Comparison of ENCODE assay signal across 9 cellular contexts in genomic region chr21:35048706-35049617, GRCh38. TPM values are rescaled to one million over a fixed set of nuclear protein-coding genes. Genes with fewer than 3 reads are reported as not detected.
DNase-seq lines count a peak whose midpoint lies in the region; ATAC-seq, FAIRE-seq and TF ChIP-seq lines count a peak whose summit lies in the region.
"Had no signal": no experiment of that assay in that cellular context is flagged by ENCODE, and none has a peak within 500 bp of the region (broad histone marks: within the 10 kb centered on the region; RNA-seq: fewer than 3 reads in every experiment).

Gene RUNX1 (minus strand): TSS chr21:35049302.

- H3K27ac ChIP-seq in endothelial cell of umbilical vein (ENCODE audit: insufficient read depth, low read depth, low read length) (peak within 1 kb of the TSS; percentile 11), osteoblast (ENCODE audit: low read depth, low read length) (peak within 1 kb of the TSS; percentile 98), upper lobe of right lung (peak within 1 kb of the TSS; percentile 81)
- H3K27ac ChIP-seq: cardiac muscle cell had no signal

- no peaks in the 10 kb centered on the region for H4K20me1 ChIP-seq in endothelial cell of umbilical vein (replicated peaks; ENCODE audit: control insufficient read depth, extremely low read depth, insufficient read depth, low read length)
- no peaks in the 10 kb centered on the region for H4K20me1 ChIP-seq in osteoblast (ENCODE audit: insufficient read depth, low read length)

- TF ChIP-seq POLR2A in endothelial cell of umbilical vein (IDR thresholded peaks at IDR 0.05; ENCODE audit: low read depth, low read length): no peak

- peaks cover 80% of the 10 kb centered on the region for H3K4me1 Mint-ChIP-seq in activated CD8-positive, alpha-beta T cell treated with anti-CD3 and anti-CD28 coated beads for 36 hours (ENCODE audit: low read depth)

- H3K9me3 Mint-ChIP-seq in activated CD8-positive, alpha-beta T cell treated with anti-CD3 and anti-CD28 coated beads for 36 hours: no peaks in the 10 kb centered on the region

- H3K9ac ChIP-seq in endothelial cell of umbilical vein (replicated peaks; ENCODE audit: extremely low read depth, insufficient read depth, low read length): peak within 1 kb of the TSS; percentile 4

- peak within 1 kb of the TSS; percentile 9 for H2AFZ ChIP-seq in endothelial cell of umbilical vein (ENCODE audit: low read depth, low read length)
- peak within 1 kb of the TSS; percentile 56 for H2AFZ ChIP-seq in osteoblast (ENCODE audit: low read length)

- peak; percentile 60 for ATAC-seq in activated CD8-positive, alpha-beta T cell treated with anti-CD3 and anti-CD28 coated beads for 36 hours
- ATAC-seq in upper lobe of right lung: peak; percentile 73

- H3K27me3 ChIP-seq in endothelial cell of umbilical vein (ENCODE audit: control insufficient read depth in 2 of 2, insufficient read depth in 2 of 2, low read length in 2 of 2) (peaks cover 20% of the 10 kb centered on the region in 2 experiments), osteoblast (ENCODE audit: insufficient read depth, low read length) (no peaks in the 10 kb centered on the region), upper lobe of right lung (no peaks in the 10 kb centered on the region)

- peak within 1 kb of the TSS; percentile 91 for H3K4me3 Mint-ChIP-seq in activated CD8-positive, alpha-beta T cell treated with anti-CD3 and anti-CD28 coated beads for 36 hours

- H3K79me2 ChIP-seq in endothelial cell of umbilical vein (ENCODE audit: control insufficient read depth, insufficient read depth, low read length) (no peaks in the 10 kb centered on the region), osteoblast (ENCODE audit: insufficient read depth, low read length) (peaks cover 31% of the 10 kb centered on the region)

- TF ChIP-seq CTCF in GM10266 (IDR thresholded peaks at IDR 0.05; ENCODE audit: control insufficient read depth, insufficient read depth, low read depth, missing control alignments): no peak
- no peak for TF ChIP-seq CTCF in HFF-Myc (IDR thresholded peaks at IDR 0.05; ENCODE audit: low read depth, low read length, missing control alignments)
- peak; percentile 28 for TF ChIP-seq CTCF in activated CD8-positive, alpha-beta T cell treated with anti-CD3 and anti-CD28 coated beads for 36 hours (IDR thresholded peaks at IDR 0.05)
- TF ChIP-seq CTCF in endothelial cell of umbilical vein (IDR thresholded peaks at IDR 0.05; ENCODE audit: extremely low read depth in 1 of 2, insufficient read depth in 1 of 2, low read depth in 1 of 2, low read length in 2 of 2): no peak
- no peak for TF ChIP-seq CTCF in osteoblast (IDR thresholded peaks at IDR 0.05; ENCODE audit: extremely low read depth, low read depth, low read length)
- TF ChIP-seq CTCF in upper lobe of right lung (IDR thresholded peaks at IDR 0.05): no peak

- DNase-seq in GM10266 (ENCODE audit: extremely low spot score): peak; percentile 58
- DNase-seq in HFF-Myc (ENCODE audit: extremely low read depth, low read depth): peak; percentile 17
- DNase-seq in MV-4-11 (lab: John Stamatoyannopoulos, UW): peak; percentile 100
- DNase-seq in activated CD8-positive, alpha-beta T cell treated with anti-CD3 and anti-CD28 coated beads for 36 hours: peak; percentile 89
- peak; percentile 37 for DNase-seq in endothelial cell of umbilical vein (ENCODE audit: low read depth, low spot score)
- DNase-seq in osteoblast (ENCODE audit: insufficient read length, low spot score, missing footprints): peak; percentile 79
- DNase-seq in upper lobe of right lung: peak; percentile 68
- DNase-seq in cerebellum (ENCODE audit: low spot score): no peak

- peak; percentile 59 for FAIRE-seq in endothelial cell of umbilical vein (lab: Jason Lieb, UNC)

- dilution Hi-C loops in endothelial cell of umbilical vein (cut with MboI; ENCODE audit: extremely low pct_ligation_motif_present, low sequenced_read_pairs): no loop called here

- H3K4me2 ChIP-seq in endothelial cell of umbilical vein (ENCODE audit: insufficient read depth, low read length): peak within 1 kb of the TSS; percentile 70
- H3K4me2 ChIP-seq in osteoblast (ENCODE audit: insufficient read depth, low read length): peak within 1 kb of the TSS; percentile 81

- no peaks in the 10 kb centered on the region for H3K9me1 ChIP-seq in endothelial cell of umbilical vein (replicated peaks; ENCODE audit: control insufficient read depth, extremely low read depth, insufficient read depth, low read length)

- CTCF ChIA-PET in activated CD8-positive, alpha-beta T cell treated with anti-CD3 and anti-CD28 coated beads for 36 hours (lab: Charles Lee): interaction anchor here (0.7 to 8.7 kb wide), 19 partner anchors 8 to 356 kb away, joined by 3 to 89 read pairs (median 5); no protein-coding TSS in a partner anchor
- CTCF ChIA-PET in endothelial cell of umbilical vein (lab: Charles Lee): interaction anchor here (0.8 to 3.8 kb wide), 10 partner anchors 20 to 791 kb away, joined by 3 to 27 read pairs (median 12); no protein-coding TSS in a partner anchor

- H3K36me3 ChIP-seq in endothelial cell of umbilical vein (ENCODE audit: control insufficient read depth in 2 of 2, extremely low read depth in 1 of 2, insufficient read depth in 2 of 2, low read length in 2 of 2) (no peaks in the 10 kb centered on the region), osteoblast (ENCODE audit: insufficient read depth, low read length) (peaks cover 8% of the 10 kb centered on the region), upper lobe of right lung (no peaks in the 10 kb centered on the region)
- H3K36me3 ChIP-seq: cardiac muscle cell had no signal

- H3K4me1 ChIP-seq in endothelial cell of umbilical vein (ENCODE audit: control insufficient read depth, extremely low read depth, insufficient read depth, low read length): peaks cover 44% of the 10 kb centered on the region
- peaks cover 53% of the 10 kb centered on the region for H3K4me1 ChIP-seq in osteoblast (ENCODE audit: insufficient read depth, low read length)
- peaks cover 33% of the 10 kb centered on the region for H3K4me1 ChIP-seq in upper lobe of right lung

- H3K9me3 ChIP-seq in endothelial cell of umbilical vein (replicated peaks; ENCODE audit: control insufficient read depth, insufficient read depth, low read length) (no peaks in the 10 kb centered on the region), osteoblast (ENCODE audit: low read depth, low read length) (no peaks in the 10 kb centered on the region), upper lobe of right lung (no peaks in the 10 kb centered on the region)

- POLR2A ChIA-PET in activated CD8-positive, alpha-beta T cell treated with anti-CD3 and anti-CD28 coated beads for 36 hours (lab: Charles Lee): interaction anchor here (0.8 to 10.6 kb wide), 22 partner anchors 11 to 302 kb away, joined by 3 to 183 read pairs (median 10); no protein-coding TSS in a partner anchor
- POLR2A ChIA-PET in endothelial cell of umbilical vein (lab: Charles Lee): no interaction called here

- no peaks in the 10 kb centered on the region for H3K27me3 Mint-ChIP-seq in activated CD8-positive, alpha-beta T cell treated with anti-CD3 and anti-CD28 coated beads for 36 hours

- intact Hi-C loops in activated CD8-positive, alpha-beta T cell treated with anti-CD3 and anti-CD28 coated beads for 36 hours (cut with micrococcal nuclease): loop anchor here (2.0 to 10.0 kb wide), 4 partner anchors 60 to 244 kb away; no protein-coding TSS in a partner anchor
- intact Hi-C loops in endothelial cell of umbilical vein (cut with micrococcal nuclease): loop anchor here (2.0 to 10.0 kb wide), 3 partner anchors 66 to 426 kb away; no protein-coding TSS in a partner anchor
- intact Hi-C loops in upper lobe of right lung (cut with DNase I): no loop called here

- H3K27ac Mint-ChIP-seq in activated CD8-positive, alpha-beta T cell treated with anti-CD3 and anti-CD28 coated beads for 36 hours: peak within 1 kb of the TSS; percentile 97

- no TSS peak for BruUV-seq in endothelial cell of umbilical vein (replicated peaks; lab: Mats Ljungman, UMichigan)

- peaks cover 5% of the 10 kb centered on the region for H3K36me3 Mint-ChIP-seq in activated CD8-positive, alpha-beta T cell treated with anti-CD3 and anti-CD28 coated beads for 36 hours (ENCODE audit: low read depth)

- H3K4me3 ChIP-seq in HFF-Myc (replicated peaks; ENCODE audit: low read depth, low read length): peak within 1 kb of the TSS; percentile 37
- H3K4me3 ChIP-seq in endothelial cell of umbilical vein (replicated peaks in 1 of 3; ENCODE audit: insufficient read depth in 1 of 3, low read depth in 1 of 3, low read length in 3 of 3): no peak within 1 kb of the TSS
- peak within 1 kb of the TSS; percentile 76 for H3K4me3 ChIP-seq in osteoblast (ENCODE audit: insufficient read depth, low read length)
- H3K4me3 ChIP-seq in upper lobe of right lung: peak within 1 kb of the TSS; percentile 49
- H3K4me3 ChIP-seq: cardiac muscle cell had no signal

TF ChIP-seq in endothelial cell of umbilical vein, 7 proteins besides CTCF, POLR2A, EP300 and RAD21:
- TF ChIP-seq FOS (IDR thresholded peaks at IDR 0.05; ENCODE audit: borderline replicate concordance, insufficient read depth, low read length) (peak; percentile 76), POLR2AphosphoS5 (IDR thresholded peaks at IDR 0.05; ENCODE audit: insufficient read depth, low read depth, low read length) (peak; percentile 48), MYC (IDR thresholded peaks at IDR 0.05; ENCODE audit: low read depth, low read length) (no peak), MAX (IDR thresholded peaks at IDR 0.05; ENCODE audit: insufficient read depth, insufficient read length) (no peak), JUN (IDR thresholded peaks at IDR 0.05; ENCODE audit: borderline replicate concordance, insufficient read depth, insufficient read length, low read depth) (no peak), EZH2 (IDR thresholded peaks at IDR 0.05; ENCODE audit: borderline replicate concordance, low read depth, low read length, severe bottlenecking) (no peak), GATA2 (IDR thresholded peaks at IDR 0.05; ENCODE audit: insufficient read depth, insufficient read length, low read depth, low read length) (no peak)
TF ChIP-seq in endothelial cell of umbilical vein: peak in this region for 2.

RNA-seq across cellular contexts. Expression of gene RUNX1, which starts in this region (rescaled TPM):
- total RNA-seq in activated CD8-positive, alpha-beta T cell treated with anti-CD3 and anti-CD28 coated beads for 36 hours: 10 to 100 TPM; 18.7 to 19.0 TPM
- total RNA-seq in endothelial cell of umbilical vein (17.9 and 23.9 TPM in 2 replicates), osteoblast (40.9 and 60.4 TPM in 2 replicates), upper lobe of right lung (86.9 TPM), cerebellum (1.8 TPM)
- 4.6 and 5.1 TPM in 2 replicates for polyA plus RNA-seq in endothelial cell of umbilical vein
- polyA plus RNA-seq in endothelial cell of umbilical vein (2011; cell fraction: cytosol; rRNA removed): 5.7 and 6.5 TPM in 2 replicates
- polyA plus RNA-seq in endothelial cell of umbilical vein (2011; cell fraction: nucleus; rRNA removed): 17.8 and 19.5 TPM in 2 replicates
- 16.6 and 18.5 TPM in 2 replicates for polyA plus RNA-seq in endothelial cell of umbilical vein (2012)
- 12.7 and 13.3 TPM in 2 replicates for polyA minus RNA-seq in endothelial cell of umbilical vein
- polyA minus RNA-seq in endothelial cell of umbilical vein (2011; cell fraction: cytosol; rRNA and poly(A)+ RNA removed): 4.9 TPM
- 61.4 and 67.8 TPM in 2 replicates for polyA minus RNA-seq in endothelial cell of umbilical vein (2011; cell fraction: nucleus; rRNA and poly(A)+ RNA removed)
- polyA plus RNA-seq: cardiac muscle cell had no signal

Comparison
In these comparisons a context has a peak if more than half of its experiments do, and no peak if none do; other contexts are left out.
1. H3K4me3 ChIP-seq: peak in HFF-Myc (single experiment), osteoblast (single experiment) and upper lobe of right lung (single experiment); none in endothelial cell of umbilical vein (0 of 3).
2. H3K27ac ChIP-seq: peak in every context shown above with its lines; median percentile 98 in osteoblast; 81 in upper lobe of right lung; 11 in endothelial cell of umbilical vein.